Comparison of ENCODE assay signal across 8 cellular contexts in the genomic region with DNA sequence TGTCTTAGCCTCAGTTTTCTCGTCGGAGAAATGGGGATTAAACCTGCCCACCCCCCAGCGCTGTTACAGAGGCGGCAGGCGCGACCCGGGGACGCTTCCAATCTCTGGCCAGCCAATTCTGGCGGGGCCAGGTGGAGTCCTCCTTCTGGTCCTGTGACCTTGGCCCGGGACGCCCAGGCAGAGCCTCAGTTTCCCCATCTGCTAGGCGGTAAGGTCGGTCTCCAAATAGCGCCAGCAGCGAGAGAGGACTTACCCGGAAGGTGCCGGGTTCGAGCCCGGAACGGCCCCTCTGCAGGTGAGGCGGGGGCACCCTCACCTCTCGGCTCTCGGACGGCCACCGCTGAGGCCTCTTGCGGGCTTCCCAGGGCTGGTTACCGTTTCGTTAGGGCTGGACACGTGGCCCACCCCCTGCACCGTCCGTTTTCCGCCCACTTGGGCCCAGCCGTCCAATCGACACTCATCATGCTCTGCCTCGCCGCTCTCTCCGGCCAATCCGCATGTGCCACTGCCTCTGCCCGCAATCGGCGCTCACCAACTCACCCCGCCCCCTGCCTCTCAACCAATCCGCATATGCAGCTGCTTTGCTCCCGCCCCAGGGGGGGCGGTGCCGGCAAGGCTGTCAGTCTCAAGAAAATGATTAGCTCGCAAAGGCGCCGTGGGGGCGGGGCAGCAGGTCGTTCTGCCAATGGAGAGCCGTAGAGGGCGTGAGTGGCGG. TPM values are rescaled to one million over a fixed set of nuclear protein-coding genes. Genes with fewer than 3 reads are reported as not detected.
DNase-seq lines count a peak whose midpoint lies in the region; ATAC-seq, FAIRE-seq and TF ChIP-seq lines count a peak whose summit lies in the region.

ISOC2 (minus strand) TSS at position 384 of the 715 bp plus-strand sequence. CDS start 5,156 bp downstream, outside the sequence.

- peak within 1 kb of the TSS; percentile 80 for H4K5ac ChIP-seq in IMR-90 (ENCODE audit: low read depth, low read length)

- ATAC-seq in GM21528 (IDR thresholded peaks at IDR 0.05; ENCODE audit: low FRiP score, unreplicated experiment) (peak; percentile 90), IMR-90 (ENCODE audit: low read depth) (peak; percentile 95)

- dilution Hi-C loops in IMR-90 (cut with HindIII; ENCODE audit: low sequenced_read_pairs, unreplicated experiment): no loop called here
- dilution Hi-C loops in endothelial cell of umbilical vein (cut with MboI; ENCODE audit: extremely low pct_ligation_motif_present, low sequenced_read_pairs): no loop called here

- H2BK120ac ChIP-seq in IMR-90 (ENCODE audit: low read depth, low read length): peak within 1 kb of the TSS; percentile 8; the same call in 1 of the 2 replicates

- H3K4me2 ChIP-seq in IMR-90 (ENCODE audit: low read depth, low read length) (peak within 1 kb of the TSS; percentile 91), endothelial cell of umbilical vein (ENCODE audit: insufficient read depth, low read length) (peak within 1 kb of the TSS; percentile 84)

- TF ChIP-seq RAD21 in IMR-90 (IDR thresholded peaks at IDR 0.05; ENCODE audit: low read length): no peak

- peak; percentile 100 for DNase-seq in DMS 273 (lab: John Stamatoyannopoulos, UW; ENCODE audit: unreplicated experiment)
- peak; percentile 100 for DNase-seq in IMR-90
- DNase-seq in OCI-M1 (lab: John Stamatoyannopoulos, UW): peak; percentile 100
- DNase-seq in activated T-cell treated with anti-CD3 and anti-CD28 coated beads for 24 hours (ENCODE audit: low read depth): peak; percentile 100
- DNase-seq in endothelial cell of umbilical vein (ENCODE audit: low read depth, low spot score): peak; percentile 100
- DNase-seq in midbrain (lab: John Stamatoyannopoulos, UW): peak; percentile 99
- peak; percentile 100 for DNase-seq in stimulated activated CD8-positive, alpha-beta memory T cell treated with anti-CD3 and anti-CD28 coated beads, Interleukin-2, amount 100 ng/mL, for 1 hour (ENCODE audit: low read depth in 2 of 2)

- H3K4me3 ChIP-seq in IMR-90 (ENCODE audit: insufficient read depth, low read depth, low read length): peak within 1 kb of the TSS; percentile 65
- H3K4me3 ChIP-seq in endothelial cell of umbilical vein (replicated peaks in 1 of 3; ENCODE audit: insufficient read depth in 1 of 3, low read depth in 1 of 3, low read length in 3 of 3): peak within 1 kb of the TSS; percentile 39 to 95 (median 70)

- TF ChIP-seq CTCF in IMR-90 (conservative IDR thresholded peaks at IDR 0.05; ENCODE audit: low read depth, low read length) (no peak), endothelial cell of umbilical vein (IDR thresholded peaks at IDR 0.05; ENCODE audit: extremely low read depth in 1 of 2, insufficient read depth in 1 of 2, low read depth in 1 of 2, low read length in 2 of 2) (no peak)

- intact Hi-C loops in IMR-90 (cut with micrococcal nuclease) (loop anchor here (2.0 kb wide), 1 partner anchor 145 kb away; no protein-coding TSS in a partner anchor), endothelial cell of umbilical vein (cut with micrococcal nuclease) (loop anchor here (1.0 to 5.0 kb wide), 5 partner anchors 15 to 163 kb away; partner anchors contain the start of genes RPL28, TMEM238, ZNF628 and ZNF784)

- H3K56ac ChIP-seq in IMR-90 (ENCODE audit: extremely low read depth, insufficient read depth, low read length): peak within 1 kb of the TSS; percentile 64; the same call in 1 of the 2 replicates

- H4K20me1 ChIP-seq in IMR-90 (ENCODE audit: insufficient read depth, low read length): peaks cover 10% of the 10 kb centered on the region; the same call in 1 of the 2 replicates
- H4K20me1 ChIP-seq in endothelial cell of umbilical vein (replicated peaks; ENCODE audit: control insufficient read depth, extremely low read depth, insufficient read depth, low read length): no peaks in the 10 kb centered on the region

- H3K79me1 ChIP-seq in IMR-90 (ENCODE audit: low read depth in 1 of 2, low read length in 2 of 2): peaks cover 5 to 28% of the 10 kb centered on the region in 2 experiments; a peak in 3 of 4 replicates

- in situ Hi-C loops in IMR-90 (cut with MboI; ENCODE audit: low sequenced_read_pairs): no loop called here

- H2AK5ac ChIP-seq in IMR-90 (ENCODE audit: low read depth, low read length): peak within 1 kb of the TSS; percentile 62

- peak within 1 kb of the TSS; percentile 80 for H3K14ac ChIP-seq in IMR-90 (replicated peaks; ENCODE audit: low read depth, low read length)

- H3K4ac ChIP-seq in IMR-90 (ENCODE audit: low read depth, low read length): peak within 1 kb of the TSS; percentile 84

- FAIRE-seq in endothelial cell of umbilical vein (lab: Jason Lieb, UNC): peak; percentile 99

- 1% methylated on average over 33 of the region's 54 CpGs; no CpG with 5 or more reads in 1 of the 2 experiments for WGBS in IMR-90 (ENCODE audit: extremely low coverage in 2 of 2, insufficient read length in 1 of 2), 2 experiments

- H3K9ac ChIP-seq in IMR-90 (ENCODE audit: low read depth, low read length): peak within 1 kb of the TSS; percentile 62
- H3K9ac ChIP-seq in endothelial cell of umbilical vein (replicated peaks; ENCODE audit: extremely low read depth, insufficient read depth, low read length): peak within 1 kb of the TSS; percentile 81

- peak within 1 kb of the TSS; percentile 46 for H3K23ac ChIP-seq in IMR-90 (ENCODE audit: low read depth, low read length)

- peak within 1 kb of the TSS; percentile 14 for H3K18ac ChIP-seq in IMR-90 (ENCODE audit: low read depth, low read length)

- H2BK20ac ChIP-seq in IMR-90 (ENCODE audit: low read depth, low read length): no peak within 1 kb of the TSS

- POLR2A ChIA-PET in IMR-90 (lab: Charles Lee; ENCODE audit: unreplicated experiment): no interaction called here
- POLR2A ChIA-PET in endothelial cell of umbilical vein (lab: Charles Lee): interaction anchor here (1.0 to 1.1 kb wide), 3 partner anchors 15 to 54 kb away, joined by 4 to 6 read pairs (median 4); partner anchors contain the start of genes UBE2S and ZNF628

- H2AFZ ChIP-seq in IMR-90 (replicated peaks; ENCODE audit: low read length, poor library complexity) (peak within 1 kb of the TSS; percentile 94), endothelial cell of umbilical vein (ENCODE audit: low read depth, low read length) (peak within 1 kb of the TSS; percentile 69)

- peak within 1 kb of the TSS; percentile 44 for H2BK5ac ChIP-seq in IMR-90 (ENCODE audit: low read depth, low read length, poor library complexity, severe bottlenecking)

- CTCF ChIA-PET in IMR-90 (lab: Yijun Ruan, JAX) (interaction anchor here (1.0 kb wide), 2 partner anchors 15 to 42 kb away, joined by 3 to 6 read pairs; partner anchors contain the start of gene ZNF628), endothelial cell of umbilical vein (lab: Charles Lee) (interaction anchor here (0.6 to 1.5 kb wide), 7 partner anchors 8 to 325 kb away, joined by 3 to 21 read pairs (median 4); no protein-coding TSS in a partner anchor)

- H3K36me3 ChIP-seq in IMR-90 (ENCODE audit: control insufficient read depth, insufficient read depth, low read length): no peaks in the 10 kb centered on the region
- H3K36me3 ChIP-seq in endothelial cell of umbilical vein (ENCODE audit: control insufficient read depth in 2 of 2, extremely low read depth in 1 of 2, insufficient read depth in 2 of 2, low read length in 2 of 2): no peaks in the 10 kb centered on the region

- peak within 1 kb of the TSS; percentile 99 for H2AK9ac ChIP-seq in IMR-90 (replicated peaks; ENCODE audit: low read depth, low read length, poor library complexity)

- H3K27ac ChIP-seq in IMR-90 (ENCODE audit: insufficient read depth, low read length) (peak within 1 kb of the TSS; percentile 66), endothelial cell of umbilical vein (ENCODE audit: insufficient read depth, low read depth, low read length) (peak within 1 kb of the TSS; percentile 63)

- BruUV-seq in IMR-90 (replicated peaks; lab: Mats Ljungman, UMichigan) (no TSS peak), endothelial cell of umbilical vein (replicated peaks; lab: Mats Ljungman, UMichigan) (TSS peak; percentile 86)

- TF ChIP-seq POLR2A in IMR-90 (IDR thresholded peaks at IDR 0.05; ENCODE audit: low read depth, low read length) (peak; percentile 90), endothelial cell of umbilical vein (IDR thresholded peaks at IDR 0.05; ENCODE audit: low read depth, low read length) (no peak)

- H3K9me1 ChIP-seq in IMR-90 (ENCODE audit: insufficient read depth, low read length) (0 out of 2 replicates have a peak, but pooled peaks cover 4% of the 10 kb centered on the region), endothelial cell of umbilical vein (replicated peaks; ENCODE audit: control insufficient read depth, extremely low read depth, insufficient read depth, low read length) (no peaks in the 10 kb centered on the region)

- H3K27me3 ChIP-seq in IMR-90 (ENCODE audit: control insufficient read depth, insufficient read depth, low read length): no peaks in the 10 kb centered on the region
- no peaks in the 10 kb centered on the region for H3K27me3 ChIP-seq in endothelial cell of umbilical vein (ENCODE audit: control insufficient read depth in 2 of 2, insufficient read depth in 2 of 2, low read length in 2 of 2)

- H3K4me1 ChIP-seq in IMR-90 (ENCODE audit: control insufficient read depth, insufficient read depth, low read length): peaks cover 3% of the 10 kb centered on the region; the same call in 1 of the 2 replicates
- H3K4me1 ChIP-seq in endothelial cell of umbilical vein (ENCODE audit: control insufficient read depth, extremely low read depth, insufficient read depth, low read length): peaks cover 13% of the 10 kb centered on the region

- peak within 1 kb of the TSS; percentile 96 to 98 for H4K8ac ChIP-seq in IMR-90 (ENCODE audit: low read depth in 2 of 2, low read length in 2 of 2)

- no peak within 1 kb of the TSS for H2BK15ac ChIP-seq in IMR-90 (ENCODE audit: low read depth, low read length)

- peak within 1 kb of the TSS; percentile 71 for H4K91ac ChIP-seq in IMR-90 (ENCODE audit: insufficient read depth, low read depth, low read length)

- H3K79me2 ChIP-seq in endothelial cell of umbilical vein (ENCODE audit: control insufficient read depth, insufficient read depth, low read length): no peaks in the 10 kb centered on the region

- no peaks in the 10 kb centered on the region for H3K9me3 ChIP-seq in IMR-90 (ENCODE audit: control insufficient read depth, insufficient read depth, low read length)
- no peaks in the 10 kb centered on the region for H3K9me3 ChIP-seq in endothelial cell of umbilical vein (replicated peaks; ENCODE audit: control insufficient read depth, insufficient read depth, low read length)

RNA-seq across cellular contexts. Expression of gene ISOC2, which starts in this region (rescaled TPM):
- total RNA-seq in IMR-90 (2012; rRNA removed) (46.7 and 56.1 TPM in 2 replicates), endothelial cell of umbilical vein (43.6 and 49.3 TPM in 2 replicates)
- polyA plus RNA-seq in IMR-90 (2012; rRNA removed) (82.1 and 119 TPM in 2 replicates), endothelial cell of umbilical vein (68.7 and 96.5 TPM in 2 replicates)
- 50.5 and 139 TPM in 2 replicates for polyA plus RNA-seq in IMR-90 (2012; cell fraction: cytosol; rRNA removed)
- polyA plus RNA-seq in IMR-90 (2012; cell fraction: nucleus; rRNA removed; ENCODE audit: low replicate concordance): 29.9 and 88.9 TPM in 2 replicates
- 43.0 and 66.5 TPM in 2 replicates for polyA plus RNA-seq in endothelial cell of umbilical vein (2011; cell fraction: cytosol; rRNA removed)
- 23.3 and 27.6 TPM in 2 replicates for polyA plus RNA-seq in endothelial cell of umbilical vein (2011; cell fraction: nucleus; rRNA removed)
- polyA plus RNA-seq in endothelial cell of umbilical vein (2012): 40.5 and 54.2 TPM in 2 replicates
- polyA minus RNA-seq in endothelial cell of umbilical vein: 17.6 and 18.8 TPM in 2 replicates
- polyA minus RNA-seq in endothelial cell of umbilical vein (2011; cell fraction: cytosol; rRNA and poly(A)+ RNA removed): 30.3 TPM
- polyA minus RNA-seq in endothelial cell of umbilical vein (2011; cell fraction: nucleus; rRNA and poly(A)+ RNA removed): 11.2 and 16.2 TPM in 2 replicates

Comparison
In these comparisons a context has a peak if more than half of its experiments do, and no peak if none do; other contexts are left out.
1. Peak in every context shown above with its lines: DNase-seq, ATAC-seq, H3K4me3 ChIP-seq and H3K27ac ChIP-seq.